In the genomic region with DNA sequence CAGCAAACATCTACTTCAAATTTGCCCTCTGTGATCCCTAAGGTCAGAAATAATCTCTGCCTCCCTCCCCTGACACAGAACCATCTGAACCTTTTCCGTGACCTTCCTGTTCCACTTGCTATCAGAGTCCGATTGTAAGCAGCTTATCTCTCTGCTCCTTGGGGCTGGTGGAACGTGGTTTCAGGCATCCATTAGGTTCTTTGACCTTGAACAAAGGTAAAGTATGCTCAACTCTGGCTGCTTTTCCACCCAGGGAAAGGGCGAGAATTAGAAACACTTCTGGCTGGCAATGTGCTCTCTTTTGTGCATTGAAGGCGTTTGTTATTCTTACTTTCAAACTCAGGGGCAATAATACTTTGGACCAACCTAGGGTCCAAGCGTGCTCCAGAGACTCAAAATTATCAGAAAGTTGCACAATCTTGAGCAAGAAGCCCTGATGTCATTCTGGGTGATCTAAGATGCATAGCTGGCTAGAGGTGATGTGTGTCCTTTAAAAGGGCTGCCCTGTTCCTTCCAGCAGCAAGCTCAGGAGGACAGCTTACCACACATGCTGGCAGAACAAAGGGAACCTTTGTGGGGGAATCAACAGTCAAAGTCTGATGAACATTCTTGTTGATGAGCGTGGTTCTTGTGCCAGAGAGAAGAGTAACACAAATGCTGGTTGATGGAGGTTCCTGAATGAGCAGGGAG, we compare ENCODE assay signal across 1 cellular context.
TF ChIP-seq lines count a peak whose summit lies in the region.

No MANE protein-coding gene starts in this region.

TF ChIP-seq in HepG2, 621 proteins besides CTCF, POLR2A, EP300 and RAD21 (continued from another document):
- TF ChIP-seq, protein P1, sequence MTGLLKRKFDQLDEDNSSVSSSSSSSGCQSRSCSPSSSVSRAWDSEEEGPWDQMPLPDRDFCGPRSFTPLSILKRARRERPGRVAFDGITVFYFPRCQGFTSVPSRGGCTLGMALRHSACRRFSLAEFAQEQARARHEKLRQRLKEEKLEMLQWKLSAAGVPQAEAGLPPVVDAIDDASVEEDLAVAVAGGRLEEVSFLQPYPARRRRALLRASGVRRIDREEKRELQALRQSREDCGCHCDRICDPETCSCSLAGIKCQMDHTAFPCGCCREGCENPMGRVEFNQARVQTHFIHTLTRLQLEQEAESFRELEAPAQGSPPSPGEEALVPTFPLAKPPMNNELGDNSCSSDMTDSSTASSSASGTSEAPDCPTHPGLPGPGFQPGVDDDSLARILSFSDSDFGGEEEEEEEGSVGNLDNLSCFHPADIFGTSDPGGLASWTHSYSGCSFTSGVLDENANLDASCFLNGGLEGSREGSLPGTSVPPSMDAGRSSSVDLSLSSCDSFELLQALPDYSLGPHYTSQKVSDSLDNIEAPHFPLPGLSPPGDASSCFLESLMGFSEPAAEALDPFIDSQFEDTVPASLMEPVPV (CRISPR knock-in tag; IDR thresholded peaks at IDR 0.05): 0 out of 2 replicates have a peak, but pooled peaks have one; percentile 43
- TF ChIP-seq, protein P2, sequence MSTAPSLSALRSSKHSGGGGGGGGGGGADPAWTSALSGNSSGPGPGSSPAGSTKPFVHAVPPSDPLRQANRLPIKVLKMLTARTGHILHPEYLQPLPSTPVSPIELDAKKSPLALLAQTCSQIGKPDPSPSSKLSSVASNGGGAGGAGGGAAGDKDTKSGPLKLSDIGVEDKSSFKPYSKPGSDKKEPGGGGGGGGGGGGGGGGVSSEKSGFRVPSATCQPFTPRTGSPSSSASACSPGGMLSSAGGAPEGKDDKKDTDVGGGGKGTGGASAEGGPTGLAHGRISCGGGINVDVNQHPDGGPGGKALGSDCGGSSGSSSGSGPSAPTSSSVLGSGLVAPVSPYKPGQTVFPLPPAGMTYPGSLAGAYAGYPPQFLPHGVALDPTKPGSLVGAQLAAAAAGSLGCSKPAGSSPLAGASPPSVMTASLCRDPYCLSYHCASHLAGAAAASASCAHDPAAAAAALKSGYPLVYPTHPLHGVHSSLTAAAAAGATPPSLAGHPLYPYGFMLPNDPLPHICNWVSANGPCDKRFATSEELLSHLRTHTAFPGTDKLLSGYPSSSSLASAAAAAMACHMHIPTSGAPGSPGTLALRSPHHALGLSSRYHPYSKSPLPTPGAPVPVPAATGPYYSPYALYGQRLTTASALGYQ (CRISPR knock-in tag; IDR thresholded peaks at IDR 0.05): 0 out of 2 replicates have a peak, but pooled peaks have one; percentile 58
- no peak for TF ChIP-seq ARNT (IDR thresholded peaks at IDR 0.05)
- TF ChIP-seq ZNF644 (CRISPR knock-in tag; IDR thresholded peaks at IDR 0.05; ENCODE audit: low read depth): peak; percentile 22; the same call in 1 of the 2 replicates
- no peak; the same call in 1 of the 2 replicates for TF ChIP-seq SP5 (CRISPR knock-in tag; IDR thresholded peaks at IDR 0.05; ENCODE audit: borderline replicate concordance, low read depth)
- TF ChIP-seq PPARG (CRISPR knock-in tag; conservative IDR thresholded peaks at IDR 0.05): 0 out of 2 replicates have a peak, but pooled peaks have one; percentile 27
- TF ChIP-seq POGZ (CRISPR knock-in tag; IDR thresholded peaks at IDR 0.05): peak; percentile 71
- 0 out of 2 replicates have a peak, but pooled peaks have one; percentile 41 for TF ChIP-seq ZNF670 (CRISPR knock-in tag; IDR thresholded peaks at IDR 0.05; ENCODE audit: borderline replicate concordance)
- TF ChIP-seq ZNF224 (CRISPR knock-in tag; IDR thresholded peaks at IDR 0.05): no peak
- TF ChIP-seq LCORL (IDR thresholded peaks at IDR 0.05): no peak
- TF ChIP-seq LCORL (CRISPR knock-in tag; IDR thresholded peaks at IDR 0.05): peak; percentile 76
- peak; percentile 93 for TF ChIP-seq NR2F2 (IDR thresholded peaks at IDR 0.05; ENCODE audit: borderline replicate concordance, low read depth)
- TF ChIP-seq SPEN (CRISPR knock-in tag; IDR thresholded peaks at IDR 0.05; ENCODE audit: low read depth): 0 out of 2 replicates have a peak, but pooled peaks have one; percentile 19
- no peak for TF ChIP-seq DNMT3B (CRISPR knock-in tag; conservative IDR thresholded peaks at IDR 0.05)
- peak; percentile 1; the same call in 1 of the 2 replicates for TF ChIP-seq ZBTB38 (CRISPR knock-in tag; IDR thresholded peaks at IDR 0.05)
- no peak for TF ChIP-seq PHF5A (CRISPR knock-in tag; IDR thresholded peaks at IDR 0.05; ENCODE audit: low read depth, unreplicated experiment)
- TF ChIP-seq NR2F6 (IDR thresholded peaks at IDR 0.05): peak; percentile 94
- peak; percentile 88 for TF ChIP-seq NR2F6 (CRISPR knock-in tag; IDR thresholded peaks at IDR 0.05)
- TF ChIP-seq, protein P3, sequence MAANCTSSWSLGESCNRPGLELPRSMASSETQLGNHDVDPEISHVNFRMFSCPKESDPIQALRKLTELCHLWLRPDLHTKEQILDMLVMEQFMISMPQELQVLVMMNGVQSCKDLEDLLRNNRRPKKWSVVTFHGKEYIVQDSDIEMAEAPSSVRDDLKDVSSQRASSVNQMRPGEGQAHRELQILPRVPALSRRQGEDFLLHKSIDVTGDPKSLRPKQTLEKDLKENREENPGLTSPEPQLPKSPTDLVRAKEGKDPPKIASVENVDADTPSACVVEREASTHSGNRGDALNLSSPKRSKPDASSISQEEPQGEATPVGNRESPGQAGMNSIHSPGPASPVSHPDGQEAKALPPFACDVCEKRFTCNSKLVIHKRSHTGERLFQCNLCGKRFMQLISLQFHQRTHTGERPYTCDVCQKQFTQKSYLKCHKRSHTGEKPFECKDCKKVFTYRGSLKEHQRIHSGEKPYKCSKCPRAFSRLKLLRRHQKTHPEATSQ (CRISPR knock-in tag; IDR thresholded peaks at IDR 0.05; ENCODE audit: borderline replicate concordance): 0 out of 2 replicates have a peak, but pooled peaks have one; percentile 42
- TF ChIP-seq ETV5 (CRISPR knock-in tag; IDR thresholded peaks at IDR 0.05; ENCODE audit: borderline replicate concordance): peak; percentile 51; the same call in 1 of the 2 replicates
- peak; percentile 57 for TF ChIP-seq HDAC1 (CRISPR knock-in tag; IDR thresholded peaks at IDR 0.05)
- TF ChIP-seq TAF15 (IDR thresholded peaks at IDR 0.05; ENCODE audit: low read depth, low read length, poor library complexity, severe bottlenecking): no peak
- TF ChIP-seq ZNF251 (CRISPR knock-in tag; IDR thresholded peaks at IDR 0.05): no peak
- no peak for TF ChIP-seq ELK4 (CRISPR knock-in tag; IDR thresholded peaks at IDR 0.05; ENCODE audit: borderline replicate concordance)
- TF ChIP-seq CEBPG (CRISPR knock-in tag; IDR thresholded peaks at IDR 0.05): peak; percentile 87
- TF ChIP-seq ZFP36 (IDR thresholded peaks at IDR 0.05; ENCODE audit: borderline replicate concordance, low read depth, low read length, partially characterized antibody): no peak
- TF ChIP-seq, protein P4, sequence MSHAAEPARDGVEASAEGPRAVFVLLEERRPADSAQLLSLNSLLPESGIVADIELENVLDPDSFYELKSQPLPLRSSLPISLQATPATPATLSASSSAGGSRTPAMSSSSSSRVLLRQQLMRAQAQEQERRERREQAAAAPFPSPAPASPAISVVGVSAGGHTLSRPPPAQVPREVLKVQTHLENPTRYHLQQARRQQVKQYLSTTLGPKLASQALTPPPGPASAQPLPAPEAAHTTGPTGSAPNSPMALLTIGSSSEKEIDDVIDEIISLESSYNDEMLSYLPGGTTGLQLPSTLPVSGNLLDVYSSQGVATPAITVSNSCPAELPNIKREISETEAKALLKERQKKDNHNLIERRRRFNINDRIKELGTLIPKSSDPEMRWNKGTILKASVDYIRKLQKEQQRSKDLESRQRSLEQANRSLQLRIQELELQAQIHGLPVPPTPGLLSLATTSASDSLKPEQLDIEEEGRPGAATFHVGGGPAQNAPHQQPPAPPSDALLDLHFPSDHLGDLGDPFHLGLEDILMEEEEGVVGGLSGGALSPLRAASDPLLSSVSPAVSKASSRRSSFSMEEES (CRISPR knock-in tag; IDR thresholded peaks at IDR 0.05): no peak
- peak; percentile 95 for TF ChIP-seq CEBPB (IDR thresholded peaks at IDR 0.05; ENCODE audit: borderline replicate concordance, low read depth, low read length)
- TF ChIP-seq PCBP2 (optimal IDR thresholded peaks at IDR 0.05; ENCODE audit: low read depth, low read length, poor library complexity, severe bottlenecking): no peak
- peak; percentile 57; the same call in 1 of the 2 replicates for TF ChIP-seq REPIN1 (CRISPR knock-in tag; IDR thresholded peaks at IDR 0.05; ENCODE audit: borderline replicate concordance, low read depth)
- no peak; the same call in 1 of the 2 replicates for TF ChIP-seq MTA1 (CRISPR knock-in tag; IDR thresholded peaks at IDR 0.05; ENCODE audit: borderline replicate concordance)
- no peak for TF ChIP-seq KLF15 (CRISPR knock-in tag; IDR thresholded peaks at IDR 0.05; ENCODE audit: borderline replicate concordance)
- TF ChIP-seq POGK (CRISPR knock-in tag; conservative IDR thresholded peaks at IDR 0.05): 0 out of 2 replicates have a peak, but pooled peaks have one; percentile 14
- peak; percentile 31; the same call in 1 of the 2 replicates for TF ChIP-seq FOXJ3 (CRISPR knock-in tag; IDR thresholded peaks at IDR 0.05; ENCODE audit: borderline replicate concordance)
- TF ChIP-seq ZSCAN31 (CRISPR knock-in tag; IDR thresholded peaks at IDR 0.05; ENCODE audit: low read depth): peak; percentile 51; the same call in 1 of the 2 replicates
- no peak for TF ChIP-seq NR3C1 (CRISPR knock-in tag; IDR thresholded peaks at IDR 0.05)
- TF ChIP-seq KLF6 (CRISPR knock-in tag; IDR thresholded peaks at IDR 0.05): 0 out of 2 replicates have a peak, but pooled peaks have one; percentile 35
- peak; percentile 82; the same call in 1 of the 2 replicates for TF ChIP-seq GFI1 (CRISPR knock-in tag; IDR thresholded peaks at IDR 0.05; ENCODE audit: borderline replicate concordance)
- peak; percentile 60; the same call in 1 of the 2 replicates for TF ChIP-seq ZNF772 (CRISPR knock-in tag; IDR thresholded peaks at IDR 0.05)
- TF ChIP-seq SMYD3 (CRISPR knock-in tag; IDR thresholded peaks at IDR 0.05): 0 out of 2 replicates have a peak, but pooled peaks have one; percentile 51
- TF ChIP-seq SMC3 (IDR thresholded peaks at IDR 0.05; ENCODE audit: low read length): peak; percentile 25
- 0 out of 2 replicates have a peak, but pooled peaks have one; percentile 24 for TF ChIP-seq BRD4 (CRISPR knock-in tag; IDR thresholded peaks at IDR 0.05)
- TF ChIP-seq PRDM10 (CRISPR knock-in tag; IDR thresholded peaks at IDR 0.05; ENCODE audit: low read depth): 0 out of 2 replicates have a peak, but pooled peaks have one; percentile 46
- TF ChIP-seq ELF3 (CRISPR knock-in tag; IDR thresholded peaks at IDR 0.05): peak; percentile 54
